In the genomic region with DNA sequence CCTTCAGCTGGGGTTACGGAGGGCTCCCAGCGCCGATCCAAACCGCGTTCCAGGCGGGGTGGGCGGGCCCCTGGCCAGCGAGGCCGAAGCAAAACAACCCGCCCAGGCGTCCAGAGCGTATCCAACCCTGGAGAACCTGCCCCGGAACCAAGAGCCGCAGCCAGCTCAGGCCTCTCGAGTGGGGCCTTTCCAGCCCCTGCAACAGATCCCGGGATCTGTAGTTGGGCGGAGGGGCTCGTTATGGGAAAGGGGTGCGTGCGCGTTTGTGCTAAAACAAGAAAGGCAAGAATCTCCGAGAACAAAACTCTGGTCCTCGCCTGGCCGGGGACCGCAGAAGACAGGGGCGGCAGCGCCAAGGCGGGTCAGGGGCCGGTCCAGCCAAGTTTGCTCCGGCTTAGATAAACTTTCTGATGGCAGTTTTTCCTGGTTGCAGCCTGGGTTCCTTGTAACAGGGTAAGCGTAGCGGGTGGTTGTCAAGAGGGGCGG, we compare ENCODE assay signal across 8 cellular contexts. TPM values are rescaled to one million over a fixed set of nuclear protein-coding genes. Genes with fewer than 3 reads are reported as not detected.
DNase-seq lines count a peak whose midpoint lies in the region; ATAC-seq, FAIRE-seq and TF ChIP-seq lines count a peak whose summit lies in the region.

No MANE protein-coding gene starts in this region.

- H2AFZ ChIP-seq in neuron (ENCODE audit: low read depth, low read length): peak overlapping the region; percentile 0

- no peaks in the 10 kb centered on the region for H3K9me3 ChIP-seq in WERI-Rb-1 (ENCODE audit: severe bottlenecking)
- no peaks in the 10 kb centered on the region for H3K9me3 ChIP-seq in neuron (ENCODE audit: low read length)

- peaks cover 49% of the 10 kb centered on the region for H3K27me3 Mint-ChIP-seq in stimulated activated naive CD8-positive, alpha-beta T cell treated with anti-CD3 and anti-CD28 coated beads, Interleukin-15, Interleukin-2, amounts not matched to agents 100 ng/mL and 50 ng/mL, for 24 hours

- no peak for FAIRE-seq in frontal cortex (lab: Jason Lieb, UNC)

- peaks cover 3% of the 10 kb centered on the region for H3K9me3 Mint-ChIP-seq in stimulated activated naive CD8-positive, alpha-beta T cell treated with anti-CD3 and anti-CD28 coated beads, Interleukin-15, Interleukin-2, amounts not matched to agents 100 ng/mL and 50 ng/mL, for 24 hours

- H3K27ac ChIP-seq in WERI-Rb-1: peak overlapping the region; percentile 84

- peaks cover 3% of the 10 kb centered on the region for H3K4me1 Mint-ChIP-seq in stimulated activated naive CD8-positive, alpha-beta T cell treated with anti-CD3 and anti-CD28 coated beads, Interleukin-15, Interleukin-2, amounts not matched to agents 100 ng/mL and 50 ng/mL, for 24 hours (ENCODE audit: low read depth)

- no peaks in the 10 kb centered on the region for H3K27me3 ChIP-seq in WERI-Rb-1 (ENCODE audit: insufficient read depth, low read depth, severe bottlenecking)
- no peaks in the 10 kb centered on the region for H3K27me3 ChIP-seq in neuron (ENCODE audit: insufficient read depth, low read length)

- no peak for DNase-seq in stimulated activated naive CD8-positive, alpha-beta T cell treated with anti-CD3 and anti-CD28 coated beads, Interleukin-15, Interleukin-2, amounts not matched to agents 100 U/mL and 50 U/mL, for 24 hours
- DNase-seq in WERI-Rb-1 (peak; percentile 64), frontal cortex (ENCODE audit: low spot score in 2 of 2) (peak; percentile 59 to 64), cortex of kidney (lab: John Stamatoyannopoulos, UW) (no peak)
- no peak for DNase-seq in activated CD4-positive, alpha-beta T cell treated with anti-CD3 and anti-CD28 coated beads for 48 hours

- TF ChIP-seq CTCF in WERI-Rb-1 (IDR thresholded peaks at IDR 0.05; ENCODE audit: low read depth, low read length): no peak

- H3K36me3 ChIP-seq in WERI-Rb-1 (no peaks in the 10 kb centered on the region), neuron (ENCODE audit: insufficient read depth, low read length) (peaks cover 4% of the 10 kb centered on the region)

- no peaks in the 10 kb centered on the region for H3K36me3 Mint-ChIP-seq in stimulated activated naive CD8-positive, alpha-beta T cell treated with anti-CD3 and anti-CD28 coated beads, Interleukin-15, Interleukin-2, amounts not matched to agents 100 ng/mL and 50 ng/mL, for 24 hours (ENCODE audit: low read depth)

- H3K27ac Mint-ChIP-seq in stimulated activated naive CD8-positive, alpha-beta T cell treated with anti-CD3 and anti-CD28 coated beads, Interleukin-15, Interleukin-2, amounts not matched to agents 100 ng/mL and 50 ng/mL, for 24 hours: no peak overlapping the region

- H3K4me3 Mint-ChIP-seq in stimulated activated naive CD8-positive, alpha-beta T cell treated with anti-CD3 and anti-CD28 coated beads, Interleukin-15, Interleukin-2, amounts not matched to agents 100 ng/mL and 50 ng/mL, for 24 hours: peak overlapping the region; percentile 59

- peaks cover 15% of the 10 kb centered on the region for H3K4me1 ChIP-seq in neuron (ENCODE audit: insufficient read depth, low read length)

- peak overlapping the region; percentile 61 for H3K4me3 ChIP-seq in WERI-Rb-1 (ENCODE audit: low read depth, low read length)
- H3K4me3 ChIP-seq in neuron (ENCODE audit: low read length): peak overlapping the region; percentile 71

- ATAC-seq in stimulated activated naive CD8-positive, alpha-beta T cell treated with anti-CD3 and anti-CD28 coated beads, Interleukin-15, Interleukin-2, amounts not matched to agents 100 U/mL and 50 U/mL, for 24 hours: no peak
- no peak for ATAC-seq in GM18519 (IDR thresholded peaks at IDR 0.05; ENCODE audit: low FRiP score, unreplicated experiment)

RNA-seq across cellular contexts. Expression of gene RIN2, which starts 0.5 kb away (rescaled TPM):
- 9.0 TPM for total RNA-seq in frontal cortex

Comparison
In these comparisons a context has a peak if more than half of its experiments do, and no peak if none do; other contexts are left out.
1. DNase-seq: peak in WERI-Rb-1 (single experiment) and frontal cortex (2 of 2); none in stimulated activated naive CD8-positive, alpha-beta T cell treated with anti-CD3 and anti-CD28 coated beads, Interleukin-15, Interleukin-2, amounts not matched to agents 100 U/mL and 50 U/mL, for 24 hours (single experiment), cortex of kidney (single experiment) and activated CD4-positive, alpha-beta T cell treated with anti-CD3 and anti-CD28 coated beads for 48 hours (single experiment).